Comparison of ENCODE assay signal across 8 cellular contexts in the genomic region with DNA sequence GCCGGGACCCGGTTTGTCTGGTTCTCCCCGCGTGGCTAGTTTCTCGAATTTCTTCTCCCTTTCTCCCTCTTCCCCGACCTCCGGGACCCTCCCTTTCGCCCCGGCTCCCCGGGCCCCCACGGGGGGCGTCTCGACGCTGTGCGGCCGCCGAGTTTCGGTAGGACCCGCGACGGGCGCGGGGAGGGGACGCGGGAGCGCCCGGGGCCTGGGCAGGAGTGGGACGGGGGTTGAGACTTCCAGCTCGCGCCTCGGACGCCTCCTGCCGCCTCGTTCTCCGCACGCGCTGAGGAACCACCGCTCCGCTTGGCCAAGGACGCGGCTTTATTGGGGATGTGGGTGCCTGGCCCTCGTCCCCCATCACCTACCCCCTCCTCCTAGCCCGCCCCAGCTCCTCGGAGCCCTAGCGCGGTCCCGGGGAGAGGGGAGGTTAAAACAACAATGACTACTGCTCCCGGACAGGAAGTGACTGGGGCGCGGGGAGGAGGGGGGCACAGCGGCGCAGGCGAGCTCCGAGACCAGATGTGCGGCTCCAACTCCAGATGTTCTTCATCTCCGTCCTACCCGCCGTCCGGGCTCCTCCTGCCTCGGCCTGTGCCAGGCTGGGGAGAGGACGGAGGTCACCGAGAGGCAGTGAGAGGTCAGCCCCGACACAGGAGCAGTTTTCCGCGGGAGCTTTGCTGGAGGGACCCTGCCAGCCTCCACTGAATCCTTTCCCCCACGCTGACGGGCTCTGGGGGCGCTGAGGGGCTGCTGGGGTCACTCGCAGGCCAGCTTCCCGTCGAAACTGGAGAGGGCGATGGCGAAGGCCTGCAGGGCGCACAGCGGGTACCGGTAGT. TPM values are rescaled to one million over a fixed set of nuclear protein-coding genes. Genes with fewer than 3 reads are reported as not detected.
A peak's percentile ranks its signal among the peaks of the same experiment; 100 is the strongest.
DNase-seq lines count a peak whose midpoint lies in the region; ATAC-seq, FAIRE-seq and TF ChIP-seq lines count a peak whose summit lies in the region.

No MANE protein-coding gene starts in this region.

- H3K79me2 ChIP-seq in mesendoderm (ENCODE audit: control insufficient read depth, insufficient read depth, low read length): peaks cover 32% of the 10 kb centered on the region

- H3K9ac ChIP-seq in IMR-90 (ENCODE audit: low read depth, low read length) (peak overlapping the region; percentile 69), mesendoderm (ENCODE audit: low read length) (peak overlapping the region; percentile 93)

- peak overlapping the region; percentile 97 for H2AK9ac ChIP-seq in IMR-90 (replicated peaks; ENCODE audit: low read depth, low read length, poor library complexity)

- H3K27me3 ChIP-seq in CD4-positive, alpha-beta memory T cell (ENCODE audit: insufficient read depth, low read length): no peaks in the 10 kb centered on the region
- H3K27me3 ChIP-seq in IMR-90 (ENCODE audit: control insufficient read depth, insufficient read depth, low read length) (no peaks in the 10 kb centered on the region), mesendoderm (ENCODE audit: insufficient read depth, low read length, poor library complexity) (no peaks in the 10 kb centered on the region)

- H3K4me1 Mint-ChIP-seq in CD4-positive, alpha-beta memory T cell: peaks cover 10 to 37% (median 15%) of the 10 kb centered on the region in 4 donors

- dilution Hi-C loops in IMR-90 (cut with HindIII; ENCODE audit: low sequenced_read_pairs, unreplicated experiment): no loop called here

- peak overlapping the region; percentile 36; the same call in 1 of the 2 replicates for H2BK120ac ChIP-seq in IMR-90 (ENCODE audit: low read depth, low read length)
- peak overlapping the region; percentile 65 for H2BK120ac ChIP-seq in mesendoderm (ENCODE audit: low read depth, low read length)

- peaks cover 33% of the 10 kb centered on the region for H4K20me1 ChIP-seq in IMR-90 (ENCODE audit: insufficient read depth, low read length)

- peak overlapping the region; percentile 70 for H3K14ac ChIP-seq in IMR-90 (replicated peaks; ENCODE audit: low read depth, low read length)

- peak overlapping the region; percentile 78 for H4K91ac ChIP-seq in IMR-90 (ENCODE audit: insufficient read depth, low read depth, low read length)

- intact Hi-C loops in CD4-positive, alpha-beta memory T cell (cut with micrococcal nuclease): loop anchor here (1.0 kb wide), 1 partner anchor 29 kb away; a partner anchor contains a TSS
- intact Hi-C loops in IMR-90 (cut with micrococcal nuclease): no loop called here

- in situ Hi-C loops in IMR-90 (cut with MboI; ENCODE audit: low sequenced_read_pairs): no loop called here

- H3K36me3 ChIP-seq in CD4-positive, alpha-beta memory T cell (ENCODE audit: insufficient read depth, low read length): no peaks in the 10 kb centered on the region
- H3K36me3 ChIP-seq in IMR-90 (ENCODE audit: control insufficient read depth, insufficient read depth, low read length): 0 out of 2 replicates have a peak, but pooled peaks cover 5% of the 10 kb centered on the region
- no peaks in the 10 kb centered on the region for H3K36me3 ChIP-seq in mesendoderm (ENCODE audit: control insufficient read depth, insufficient read depth, low read length)

- TF ChIP-seq CTCF in IMR-90 (conservative IDR thresholded peaks at IDR 0.05; ENCODE audit: low read depth, low read length): 0 out of 2 replicates have a peak, but pooled peaks have one; percentile 8
- no peak for TF ChIP-seq CTCF in D721Med (IDR thresholded peaks at IDR 0.05; ENCODE audit: insufficient read depth, missing control alignments)

- TF ChIP-seq POLR2A in IMR-90 (IDR thresholded peaks at IDR 0.05; ENCODE audit: low read depth, low read length): peak; percentile 52

- H2BK15ac ChIP-seq in IMR-90 (ENCODE audit: low read depth, low read length): peak overlapping the region; percentile 1; the same call in 1 of the 3 replicates
- no peak overlapping the region for H2BK15ac ChIP-seq in mesendoderm (replicated peaks; ENCODE audit: low read depth)

- no TSS peak for BruUV-seq in IMR-90 (replicated peaks; lab: Mats Ljungman, UMichigan)

- H3K27ac Mint-ChIP-seq in CD4-positive, alpha-beta memory T cell: peak overlapping the region in 3 of 7 donors; percentile 9 to 70 (median 55)

- no peak overlapping the region for H2BK20ac ChIP-seq in IMR-90 (ENCODE audit: low read depth, low read length)

- H3K4me3 ChIP-seq in CD4-positive, alpha-beta memory T cell (ENCODE audit: low read length in 2 of 2): peak overlapping the region in 1 of 2 donors; percentile 59
- H3K4me3 ChIP-seq in IMR-90 (ENCODE audit: insufficient read depth, low read depth, low read length) (peak overlapping the region; percentile 63), mesendoderm (ENCODE audit: low read length) (peak overlapping the region; percentile 64)

- peak overlapping the region; percentile 80 for H2AFZ ChIP-seq in IMR-90 (replicated peaks; ENCODE audit: low read length, poor library complexity)

- CTCF ChIA-PET in CD4-positive, alpha-beta memory T cell (lab: Charles Lee; ENCODE audit: partially characterized antibody): interaction anchor here (0.7 kb wide), 2 partner anchors 25 to 156 kb away, joined by 3 read pairs; no protein-coding TSS in a partner anchor
- CTCF ChIA-PET in IMR-90 (lab: Yijun Ruan, JAX): interaction anchor here (1.0 to 1.1 kb wide), 2 partner anchors 8 to 156 kb away, joined by 3 to 4 read pairs; no protein-coding TSS in a partner anchor

- POLR2A ChIA-PET in CD4-positive, alpha-beta memory T cell (lab: Charles Lee; ENCODE audit: partially characterized antibody): interaction anchor here (1.0 to 2.8 kb wide), 9 partner anchors 17 to 239 kb away, joined by 3 to 15 read pairs (median 3); a partner anchor contains a TSS
- POLR2A ChIA-PET in IMR-90 (lab: Charles Lee; ENCODE audit: unreplicated experiment): no interaction called here

- H3K9me1 ChIP-seq in IMR-90 (ENCODE audit: insufficient read depth, low read length): peaks cover 38% of the 10 kb centered on the region

- peak overlapping the region; percentile 26; the same call in 1 of the 2 replicates for H3K23ac ChIP-seq in IMR-90 (ENCODE audit: low read depth, low read length)
- H3K23ac ChIP-seq in mesendoderm (ENCODE audit: low read length): peak overlapping the region; percentile 83

- no peak for TF ChIP-seq RAD21 in IMR-90 (IDR thresholded peaks at IDR 0.05; ENCODE audit: low read length)

- peak overlapping the region; percentile 52 to 73; a peak in 3 of 4 replicates for H4K8ac ChIP-seq in IMR-90 (ENCODE audit: low read depth in 2 of 2, low read length in 2 of 2)
- peak overlapping the region; percentile 69 for H4K8ac ChIP-seq in mesendoderm (ENCODE audit: low read depth, low read length)

- H3K27me3 Mint-ChIP-seq in CD4-positive, alpha-beta memory T cell: peaks cover 9 to 18% of the 10 kb centered on the region in 2 donors

- H3K79me1 ChIP-seq in IMR-90 (ENCODE audit: low read depth in 1 of 2, low read length in 2 of 2): peaks cover 12 to 49% of the 10 kb centered on the region in 2 experiments; a peak in 3 of 4 replicates
- H3K79me1 ChIP-seq in mesendoderm (ENCODE audit: low read length): peaks cover 13% of the 10 kb centered on the region

- H3K27ac ChIP-seq in CD4-positive, alpha-beta memory T cell (ENCODE audit: low read depth, low read length): peak overlapping the region; percentile 43
- H3K27ac ChIP-seq in IMR-90 (ENCODE audit: insufficient read depth, low read length) (peak overlapping the region; percentile 83), mesendoderm (ENCODE audit: low read depth, low read length) (peak overlapping the region; percentile 93)

- H3K4me3 Mint-ChIP-seq in CD4-positive, alpha-beta memory T cell: peak overlapping the region; percentile 72 to 85 (median 82)

- H3K9me3 ChIP-seq in CD4-positive, alpha-beta memory T cell (ENCODE audit: control insufficient read depth in 1 of 2, low read length in 2 of 2): no peaks in the 10 kb centered on the region
- H3K9me3 ChIP-seq in IMR-90 (ENCODE audit: control insufficient read depth, insufficient read depth, low read length): no peaks in the 10 kb centered on the region

- H3K4me2 ChIP-seq in IMR-90 (ENCODE audit: low read depth, low read length): peak overlapping the region; percentile 69
- peak overlapping the region; percentile 76 for H3K4me2 ChIP-seq in mesendoderm (ENCODE audit: low read length)

- ATAC-seq in IMR-90 (ENCODE audit: low read depth): peak; percentile 42
- ATAC-seq in GM21786 (IDR thresholded peaks at IDR 0.05; ENCODE audit: unreplicated experiment): no peak

- DNase-seq in CD4-positive, alpha-beta memory T cell: peak; percentile 25 to 56 (median 37)
- DNase-seq in IMR-90 (peak; percentile 75), mesendoderm (peak; percentile 84), stromal cell of bone marrow (ENCODE audit: low read depth) (peak; percentile 46), D721Med (ENCODE audit: insufficient read length, low spot score) (no peak)
- DNase-seq in activated CD4-positive, alpha-beta T cell treated with anti-CD3 and anti-CD28 coated beads for 48 hours: peak; percentile 67
- DNase-seq in effector CD8-positive, alpha-beta T cell (lab: John Stamatoyannopoulos, UW): peak; percentile 14

- H3K36me3 Mint-ChIP-seq in CD4-positive, alpha-beta memory T cell: no peaks in the 10 kb centered on the region

- peak overlapping the region; percentile 74 for H2AK5ac ChIP-seq in IMR-90 (ENCODE audit: low read depth, low read length)
- no peak overlapping the region for H2AK5ac ChIP-seq in mesendoderm (ENCODE audit: low read length)

- H3K9me3 Mint-ChIP-seq in CD4-positive, alpha-beta memory T cell: peaks cover 0 to 1% (median 0%) of the 10 kb centered on the region in 8 donors

- H3K4ac ChIP-seq in IMR-90 (ENCODE audit: low read depth, low read length): peak overlapping the region; percentile 68
- peak overlapping the region; percentile 98 for H3K4ac ChIP-seq in mesendoderm (ENCODE audit: low read depth, low read length)

- H3K56ac ChIP-seq in IMR-90 (ENCODE audit: extremely low read depth, insufficient read depth, low read length) (peak overlapping the region; percentile 75), mesendoderm (ENCODE audit: low read length) (peak overlapping the region; percentile 99)

- FAIRE-seq in D721Med (lab: Jason Lieb, UNC): no peak

- 23% methylated on average over 8 of the region's 76 CpGs; no CpG with 5 or more reads in 1 of the 2 experiments for WGBS in IMR-90 (ENCODE audit: extremely low coverage in 2 of 2, insufficient read length in 1 of 2), 2 experiments
- no CpG with 5 or more reads among the region's 76 CpGs for WGBS in mesendoderm (ENCODE audit: extremely low coverage, insufficient coverage, low lambda C conversion rate)

- H3K4me1 ChIP-seq in CD4-positive, alpha-beta memory T cell (ENCODE audit: insufficient read depth, low read length): peaks cover 10% of the 10 kb centered on the region
- H3K4me1 ChIP-seq in IMR-90 (ENCODE audit: control insufficient read depth, insufficient read depth, low read length) (peaks cover 32% of the 10 kb centered on the region), mesendoderm (ENCODE audit: control insufficient read depth, low read depth, low read length) (peaks cover 19% of the 10 kb centered on the region)

- H2BK5ac ChIP-seq in IMR-90 (ENCODE audit: low read depth, low read length, poor library complexity, severe bottlenecking): peak overlapping the region; percentile 44
- peak overlapping the region; percentile 81 for H2BK5ac ChIP-seq in mesendoderm (ENCODE audit: low read length)

- peak overlapping the region; percentile 38; the same call in 1 of the 2 replicates for H4K5ac ChIP-seq in IMR-90 (ENCODE audit: low read depth, low read length)
- H4K5ac ChIP-seq in mesendoderm (ENCODE audit: low read length): no peak overlapping the region

- peak overlapping the region; percentile 56; the same call in 1 of the 2 replicates for H3K18ac ChIP-seq in IMR-90 (ENCODE audit: low read depth, low read length)
- peak overlapping the region; percentile 99 for H3K18ac ChIP-seq in mesendoderm (ENCODE audit: low read length)

RNA-seq across cellular contexts. Expression of a gene that starts 0.9 kb away (rescaled TPM):
- under 1 TPM in 1 of 2 experiments, not detected in 1; 0.20 TPM for total RNA-seq in CD4-positive, alpha-beta memory T cell
- under 1 TPM in 1 of 2 donors, not detected in 1; 0.08 TPM for polyA plus RNA-seq in CD4-positive, alpha-beta memory T cell
- total RNA-seq in IMR-90 (2012; rRNA removed): 5.0 and 5.2 TPM in 2 replicates
- 25.0 and 28.0 TPM in 2 replicates for polyA plus RNA-seq in IMR-90 (2012; rRNA removed)
- polyA plus RNA-seq in IMR-90 (2012; cell fraction: cytosol; rRNA removed): 16.6 and 30.2 TPM in 2 replicates
- 49.5 and 83.0 TPM in 2 replicates for polyA plus RNA-seq in IMR-90 (2012; cell fraction: nucleus; rRNA removed; ENCODE audit: low replicate concordance)
- polyA plus RNA-seq in mesendoderm (2013, experiment 1 of 2): 37.1 TPM
- 36.3 TPM for polyA plus RNA-seq in mesendoderm (2013, experiment 2 of 2)

RNA-seq across cellular contexts. Expression of a gene that starts 14.9 kb away (rescaled TPM):
- not detected for total RNA-seq in CD4-positive, alpha-beta memory T cell
- polyA plus RNA-seq in CD4-positive, alpha-beta memory T cell: not detected
- total RNA-seq in IMR-90 (2012; rRNA removed): not detected in 2 replicates
- not detected in 2 replicates for polyA plus RNA-seq in IMR-90 (2012; rRNA removed)
- polyA plus RNA-seq in IMR-90 (2012; cell fraction: cytosol; rRNA removed): not detected in 2 replicates
- polyA plus RNA-seq in IMR-90 (2012; cell fraction: nucleus; rRNA removed; ENCODE audit: low replicate concordance): not detected in 2 replicates
- 2.2 TPM for polyA plus RNA-seq in mesendoderm (2013, experiment 1 of 2)
- 2.8 TPM for polyA plus RNA-seq in mesendoderm (2013, experiment 2 of 2)

RNA-seq across cellular contexts. Expression of a gene that starts 29.6 kb away (rescaled TPM):
- 1,000 to 10,000 TPM; 1,978 to 2,070 TPM for total RNA-seq in CD4-positive, alpha-beta memory T cell
- polyA plus RNA-seq in CD4-positive, alpha-beta memory T cell: 1,000 to 10,000 TPM in 1 of 2 donors, 100 to 1,000 TPM in 1; 844 to 1,085 TPM
- total RNA-seq in IMR-90 (2012; rRNA removed): 1,746 and 2,310 TPM in 2 replicates
- 3,153 and 3,261 TPM in 2 replicates for polyA plus RNA-seq in IMR-90 (2012; rRNA removed)
- 1,705 and 1,838 TPM in 2 replicates for polyA plus RNA-seq in IMR-90 (2012; cell fraction: cytosol; rRNA removed)
- 1,133 and 1,323 TPM in 2 replicates for polyA plus RNA-seq in IMR-90 (2012; cell fraction: nucleus; rRNA removed; ENCODE audit: low replicate concordance)
- 2,328 TPM for polyA plus RNA-seq in mesendoderm (2013, experiment 1 of 2)
- 2,329 TPM for polyA plus RNA-seq in mesendoderm (2013, experiment 2 of 2)

RNA-seq across cellular contexts. Expression of a gene that starts 45.7 kb away (rescaled TPM):
- 1 to 10 TPM; 8.9 to 9.0 TPM for total RNA-seq in CD4-positive, alpha-beta memory T cell
- polyA plus RNA-seq in CD4-positive, alpha-beta memory T cell: 1 to 10 TPM; 5.4 to 7.0 TPM
- 7.5 and 9.1 TPM in 2 replicates for total RNA-seq in IMR-90 (2012; rRNA removed)
- polyA plus RNA-seq in IMR-90 (2012; rRNA removed): 6.8 and 7.1 TPM in 2 replicates
- 4.5 and 6.8 TPM in 2 replicates for polyA plus RNA-seq in IMR-90 (2012; cell fraction: cytosol; rRNA removed)
- polyA plus RNA-seq in IMR-90 (2012; cell fraction: nucleus; rRNA removed; ENCODE audit: low replicate concordance): 5.0 and 6.6 TPM in 2 replicates
- polyA plus RNA-seq in mesendoderm (2013, experiment 1 of 2): 6.7 TPM
- polyA plus RNA-seq in mesendoderm (2013, experiment 2 of 2): 6.7 TPM

Comparison
In these comparisons a context has a peak if more than half of its experiments do, and no peak if none do; other contexts are left out.
1. H3K27ac ChIP-seq: peak in every context shown above with its lines; median percentile 93 in mesendoderm; 83 in IMR-90; 43 in CD4-positive, alpha-beta memory T cell.